14 cellular contexts compared by ENCODE assay signal in the genomic region with DNA sequence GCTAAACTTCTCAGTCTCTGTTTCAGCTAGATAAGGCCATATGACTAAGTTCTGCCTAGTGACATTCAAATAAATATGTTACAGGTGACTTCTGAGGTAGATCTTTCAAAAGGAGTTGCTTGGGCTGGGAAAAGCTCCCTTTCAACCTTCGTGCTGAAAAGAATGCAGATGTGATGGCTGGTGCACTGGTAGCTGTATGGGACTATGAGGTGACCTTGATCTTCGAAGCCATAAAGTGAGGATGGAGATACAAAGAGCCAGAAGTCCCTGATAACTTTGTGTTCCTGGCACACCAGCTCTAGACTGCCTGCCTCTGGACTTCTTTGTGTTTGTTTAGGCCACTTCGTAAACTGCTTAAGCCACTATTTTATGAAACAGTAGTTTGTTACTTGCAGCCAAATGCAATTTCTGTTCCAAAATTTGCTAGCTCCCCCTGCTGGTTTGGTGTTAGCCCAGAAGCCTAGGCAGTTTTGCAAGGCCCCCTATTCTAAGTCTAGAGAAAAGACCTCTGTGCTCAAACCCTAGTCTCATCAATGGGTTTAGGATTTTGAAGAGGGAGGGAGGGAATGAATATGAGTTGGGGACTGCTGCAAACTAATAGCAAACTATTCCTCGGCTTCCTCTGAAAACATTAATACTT. TPM values are rescaled to one million over a fixed set of nuclear protein-coding genes. Genes with fewer than 3 reads are reported as not detected.
DNase-seq lines count a peak whose midpoint lies in the region; ATAC-seq, FAIRE-seq and TF ChIP-seq lines count a peak whose summit lies in the region.
"Had no signal": no experiment of that assay in that cellular context is flagged by ENCODE, and none has a peak within 500 bp of the region (broad histone marks: within the 10 kb centered on the region; RNA-seq: fewer than 3 reads in every experiment).

No MANE protein-coding gene starts in this region.

- H3K4me2 ChIP-seq in OCI-LY3 (ENCODE audit: low read length) = no peak overlapping the region
- no peak overlapping the region for H3K4me2 ChIP-seq in endothelial cell of umbilical vein (ENCODE audit: insufficient read depth, low read length)

- no peak overlapping the region for H3K27ac ChIP-seq in AG04450 (ENCODE audit: low read depth, low read length)
- H3K27ac ChIP-seq in OCI-LY3 (ENCODE audit: low read length) = no peak overlapping the region
- no peak overlapping the region for H3K27ac ChIP-seq in endothelial cell of umbilical vein (ENCODE audit: insufficient read depth, low read depth, low read length)
- H3K27ac ChIP-seq: skin epidermis had no signal

- no TSS peak for BruUV-seq in endothelial cell of umbilical vein (replicated peaks; lab: Mats Ljungman, UMichigan)

- H4K20me1 ChIP-seq in OCI-LY3 (ENCODE audit: insufficient read depth, low read length) = no peaks in the 10 kb centered on the region
- H4K20me1 ChIP-seq in endothelial cell of umbilical vein (replicated peaks; ENCODE audit: control insufficient read depth, extremely low read depth, insufficient read depth, low read length) = no peaks in the 10 kb centered on the region

- H3K9me3 ChIP-seq in AG04450 (ENCODE audit: control insufficient read depth, insufficient read depth, low read length) = no peaks in the 10 kb centered on the region
- peaks cover 5% of the 10 kb centered on the region; the same call in 1 of the 2 replicates for H3K9me3 ChIP-seq in OCI-LY3 (ENCODE audit: insufficient read depth, low read length)
- no peaks in the 10 kb centered on the region for H3K9me3 ChIP-seq in endothelial cell of umbilical vein (replicated peaks; ENCODE audit: control insufficient read depth, insufficient read depth, low read length)

- no peaks in the 10 kb centered on the region for H3K9me3 Mint-ChIP-seq in activated T-cell treated with anti-CD3 and anti-CD28 coated beads, Interleukin-2, amount 50 U/mL, for 4 hours

- TF ChIP-seq CTCF in AG04450 (IDR thresholded peaks at IDR 0.05; ENCODE audit: low read depth, low read length) (peak; percentile 28; the same call in 1 of the 2 replicates), GM10266 (IDR thresholded peaks at IDR 0.05; ENCODE audit: control insufficient read depth, insufficient read depth, low read depth, missing control alignments) (peak; percentile 20), OCI-LY3 (IDR thresholded peaks at IDR 0.05; ENCODE audit: low read depth, low read length) (peak; percentile 41), endothelial cell of umbilical vein (IDR thresholded peaks at IDR 0.05; ENCODE audit: extremely low read depth in 1 of 2, insufficient read depth in 1 of 2, low read depth in 1 of 2, low read length in 2 of 2) (peak; percentile 25 to 34)

- H3K79me2 ChIP-seq in OCI-LY3 (ENCODE audit: low read length) (no peaks in the 10 kb centered on the region), endothelial cell of umbilical vein (ENCODE audit: control insufficient read depth, insufficient read depth, low read length) (no peaks in the 10 kb centered on the region)

- H3K27me3 Mint-ChIP-seq in activated T-cell treated with anti-CD3 and anti-CD28 coated beads, Interleukin-2, amount 50 U/mL, for 4 hours (ENCODE audit: low read depth) = peaks cover 6% of the 10 kb centered on the region

- no peaks in the 10 kb centered on the region for H3K4me1 Mint-ChIP-seq in activated T-cell treated with anti-CD3 and anti-CD28 coated beads, Interleukin-2, amount 50 U/mL, for 4 hours (ENCODE audit: low read depth)
- H3K4me1 Mint-ChIP-seq: naive B cell had no signal

- no peak for TF ChIP-seq POLR2A in endothelial cell of umbilical vein (IDR thresholded peaks at IDR 0.05; ENCODE audit: low read depth, low read length)

- H3K9me1 ChIP-seq in endothelial cell of umbilical vein (replicated peaks; ENCODE audit: control insufficient read depth, extremely low read depth, insufficient read depth, low read length) = no peaks in the 10 kb centered on the region

- FAIRE-seq in endothelial cell of umbilical vein (lab: Jason Lieb, UNC) = no peak

- DNase-seq in AG04450 (ENCODE audit: low read depth, low spot score) (no peak), GM10266 (ENCODE audit: extremely low spot score) (no peak), endothelial cell of umbilical vein (ENCODE audit: low read depth, low spot score) (no peak), NCI-H187 treated with DMSO at 0.1 percent for 48 hours (lab: John Stamatoyannopoulos, UW) (no peak), A172 (ENCODE audit: low spot score) (no peak)
- no peak for DNase-seq in activated T-cell treated with anti-CD3 and anti-CD28 coated beads, Interleukin-2, amount 50 U/mL, for 4 hours
- DNase-seq: activated T-cell treated with anti-CD3 and anti-CD28 coated beads for 4 hours, aorta, naive B cell, NCI-H146, OCI-M1 had no signal

- H3K36me3 ChIP-seq in OCI-LY3 (replicated peaks; ENCODE audit: low read depth, low read length) = no peaks in the 10 kb centered on the region
- H3K36me3 ChIP-seq in endothelial cell of umbilical vein (ENCODE audit: control insufficient read depth in 2 of 2, extremely low read depth in 1 of 2, insufficient read depth in 2 of 2, low read length in 2 of 2) = no peaks in the 10 kb centered on the region

- H3K27me3 ChIP-seq in AG04450 (ENCODE audit: control insufficient read depth, insufficient read depth, low read length) (no peaks in the 10 kb centered on the region), OCI-LY3 (ENCODE audit: low read depth, low read length) (peaks cover 20% of the 10 kb centered on the region), endothelial cell of umbilical vein (ENCODE audit: control insufficient read depth in 2 of 2, insufficient read depth in 2 of 2, low read length in 2 of 2) (peaks cover 2 to 3% of the 10 kb centered on the region in 2 experiments)

- no peak for ATAC-seq in HG02970 (IDR thresholded peaks at IDR 0.05; ENCODE audit: low FRiP score, unreplicated experiment)
- ATAC-seq in activated T-cell treated with anti-CD3 and anti-CD28 coated beads, Interleukin-2, amount 50 U/mL, for 4 hours = no peak

- H3K4me1 ChIP-seq in OCI-LY3 (ENCODE audit: low read length) = no peaks in the 10 kb centered on the region
- no peaks in the 10 kb centered on the region for H3K4me1 ChIP-seq in endothelial cell of umbilical vein (ENCODE audit: control insufficient read depth, extremely low read depth, insufficient read depth, low read length)

- H3K4me3 ChIP-seq in AG04450 (ENCODE audit: low read depth, low read length) = no peak overlapping the region
- H3K4me3 ChIP-seq in OCI-LY3 (ENCODE audit: low read length) = no peak overlapping the region
- no peak overlapping the region for H3K4me3 ChIP-seq in endothelial cell of umbilical vein (replicated peaks in 1 of 3; ENCODE audit: insufficient read depth in 1 of 3, low read depth in 1 of 3, low read length in 3 of 3)
- H3K4me3 ChIP-seq: skin epidermis had no signal

- H3K4me3 Mint-ChIP-seq in activated T-cell treated with anti-CD3 and anti-CD28 coated beads, Interleukin-2, amount 50 U/mL, for 4 hours = no peak overlapping the region
- H3K4me3 Mint-ChIP-seq: naive B cell had no signal

- H3K9ac ChIP-seq in OCI-LY3 (ENCODE audit: low read length) (no peak overlapping the region), endothelial cell of umbilical vein (replicated peaks; ENCODE audit: extremely low read depth, insufficient read depth, low read length) (no peak overlapping the region)

- H2AFZ ChIP-seq in OCI-LY3 (ENCODE audit: low read depth, low read length) (no peak overlapping the region), endothelial cell of umbilical vein (ENCODE audit: low read depth, low read length) (no peak overlapping the region)

- CTCF ChIA-PET in AG04450 (lab: Charles Lee) (interaction anchor here (0.5 to 2.4 kb wide), 3 partner anchors 23 to 97 kb away, joined by 3 to 8 read pairs (median 3); partner anchors contain the start of gene ERCC4), endothelial cell of umbilical vein (lab: Charles Lee) (interaction anchor here (0.9 to 1.5 kb wide), 7 partner anchors 9 to 1801 kb away, joined by 3 to 9 read pairs (median 3); partner anchors contain the start of gene ERCC4)

- POLR2A ChIA-PET in AG04450 (lab: Yijun Ruan, JAX) = no interaction called here
- POLR2A ChIA-PET in endothelial cell of umbilical vein (lab: Charles Lee) = no interaction called here

- dilution Hi-C loops in endothelial cell of umbilical vein (cut with MboI; ENCODE audit: extremely low pct_ligation_motif_present, low sequenced_read_pairs) = no loop called here

- intact Hi-C loops in endothelial cell of umbilical vein (cut with micrococcal nuclease) = loop anchor here (2.0 kb wide), 1 partner anchor 30 kb away; no protein-coding TSS in a partner anchor

- no peaks in the 10 kb centered on the region for H3K36me3 Mint-ChIP-seq in activated T-cell treated with anti-CD3 and anti-CD28 coated beads, Interleukin-2, amount 50 U/mL, for 4 hours (ENCODE audit: insufficient read depth)
- H3K36me3 Mint-ChIP-seq: naive B cell had no signal

TF ChIP-seq in endothelial cell of umbilical vein, 7 proteins besides CTCF, POLR2A, EP300 and RAD21:
- no peak for TF ChIP-seq POLR2AphosphoS5 (IDR thresholded peaks at IDR 0.05; ENCODE audit: insufficient read depth, low read depth, low read length)
- TF ChIP-seq FOS (IDR thresholded peaks at IDR 0.05; ENCODE audit: borderline replicate concordance, insufficient read depth, low read length) = no peak
- TF ChIP-seq MAX (IDR thresholded peaks at IDR 0.05; ENCODE audit: insufficient read depth, insufficient read length) = no peak
- no peak for TF ChIP-seq GATA2 (IDR thresholded peaks at IDR 0.05; ENCODE audit: insufficient read depth, insufficient read length, low read depth, low read length)
- no peak for TF ChIP-seq EZH2 (IDR thresholded peaks at IDR 0.05; ENCODE audit: borderline replicate concordance, low read depth, low read length, severe bottlenecking)
- TF ChIP-seq MYC (IDR thresholded peaks at IDR 0.05; ENCODE audit: low read depth, low read length) = no peak
- TF ChIP-seq JUN (IDR thresholded peaks at IDR 0.05; ENCODE audit: borderline replicate concordance, insufficient read depth, insufficient read length, low read depth) = no peak

RNA-seq across cellular contexts. Expression of gene ERCC4, which starts 23.3 kb away (rescaled TPM):
- polyA plus RNA-seq in AG04450 (2011; rRNA removed) = 9.8 and 11.4 TPM in 2 replicates
- polyA minus RNA-seq in AG04450 (2011; rRNA and poly(A)+ RNA removed) = 9.9 and 10.9 TPM in 2 replicates
- total RNA-seq in endothelial cell of umbilical vein = 15.1 and 17.1 TPM in 2 replicates
- polyA plus RNA-seq in endothelial cell of umbilical vein = 3.0 and 4.9 TPM in 2 replicates
- polyA plus RNA-seq in endothelial cell of umbilical vein (2011; cell fraction: cytosol; rRNA removed) = 2.0 and 2.4 TPM in 2 replicates
- 3.4 and 5.5 TPM in 2 replicates for polyA plus RNA-seq in endothelial cell of umbilical vein (2011; cell fraction: nucleus; rRNA removed)
- polyA plus RNA-seq in endothelial cell of umbilical vein (2012) = 9.6 and 12.5 TPM in 2 replicates
- 16.2 and 25.2 TPM in 2 replicates for polyA minus RNA-seq in endothelial cell of umbilical vein
- 27.7 TPM for polyA minus RNA-seq in endothelial cell of umbilical vein (2011; cell fraction: cytosol; rRNA and poly(A)+ RNA removed)
- polyA minus RNA-seq in endothelial cell of umbilical vein (2011; cell fraction: nucleus; rRNA and poly(A)+ RNA removed) = 8.7 and 13.6 TPM in 2 replicates
- 10 to 100 TPM; 11.4 to 16.7 (median 12.1) TPM for total RNA-seq in activated T-cell treated with anti-CD3 and anti-CD28 coated beads, Interleukin-2, amount 50 U/mL, for 4 hours
- 11.6 and 12.7 TPM in 2 replicates for total RNA-seq in A172 (2014; rRNA removed; shearing (Covaris generic))
